Comparison of ENCODE assay signal across 24 cellular contexts in genomic region chr5:102933300-102933699, GRCh38.
DNase-seq lines count a peak whose midpoint lies in the region; ATAC-seq, FAIRE-seq and TF ChIP-seq lines count a peak whose summit lies in the region.
"Had no signal": no experiment of that assay in that cellular context is flagged by ENCODE, and none has a peak within 500 bp of the region (broad histone marks: within the 10 kb centered on the region; RNA-seq: fewer than 3 reads in every experiment).

No MANE protein-coding gene starts in this region.

- no peak overlapping the region for H3K9ac ChIP-seq in astrocyte (ENCODE audit: low read length)
- H3K9ac ChIP-seq: BLaER1 treated with 17β-estradiol and CSF1 and Interleukin-3, amounts not matched to agents 10 nM and 100 nM had no signal

- no peak overlapping the region for H2AFZ ChIP-seq in astrocyte (ENCODE audit: low read depth, low read length)
- H2AFZ ChIP-seq: GM23338 had no signal

- no peaks in the 10 kb centered on the region for H4K20me1 ChIP-seq in astrocyte (ENCODE audit: insufficient read depth, low read length)
- H4K20me1 ChIP-seq: BLaER1 treated with 17β-estradiol and CSF1 and Interleukin-3, amounts not matched to agents 10 nM and 100 nM had no signal

- FAIRE-seq in astrocyte (lab: Jason Lieb, UNC): no peak
- no peak for FAIRE-seq in small intestine (lab: Jason Lieb, UNC)
- FAIRE-seq: A549, GM12891, GM18507 had no signal

- no peak overlapping the region for H3K4me3 ChIP-seq in left ventricle myocardium inferior
- H3K4me3 ChIP-seq in astrocyte (ENCODE audit: insufficient read depth, low read depth, low read length): no peak overlapping the region
- no peak overlapping the region for H3K4me3 ChIP-seq in small intestine (ENCODE audit: low read depth in 1 of 2, low read length in 2 of 2)
- H3K4me3 ChIP-seq: A549; BLaER1 treated with 17β-estradiol and CSF1 and Interleukin-3, amounts not matched to agents 10 nM and 100 nM; GM23338 had no signal

- 30 to 73% (median 40%) methylated on average over 1 of the region's 1 CpG for WGBS in small intestine, 3 donors

- no peak overlapping the region for H3K4me2 ChIP-seq in astrocyte (ENCODE audit: low read length)
- H3K4me2 ChIP-seq: A549; BLaER1 treated with 17β-estradiol and CSF1 and Interleukin-3, amounts not matched to agents 10 nM and 100 nM; GM23338 had no signal

- H3K4me3 Mint-ChIP-seq in astrocyte (ENCODE audit: unreplicated experiment) (no peak overlapping the region), nephron progenitor cell (no peak overlapping the region)
- H3K4me3 Mint-ChIP-seq: CD14-positive monocyte; CD4-positive, alpha-beta T cell; CD8-positive, alpha-beta memory T cell; GM23338; H9 had no signal

- peak overlapping the region; percentile 19 for H3K27ac Mint-ChIP-seq in astrocyte (ENCODE audit: unreplicated experiment)
- peak overlapping the region; percentile 8 for H3K27ac Mint-ChIP-seq in nephron progenitor cell
- H3K27ac Mint-ChIP-seq: CD14-positive monocyte; CD4-positive, alpha-beta T cell; GM23338 had no signal

- no peaks in the 10 kb centered on the region for H3K79me2 ChIP-seq in astrocyte (ENCODE audit: insufficient read depth, low read length)

- H3K36me3 Mint-ChIP-seq in astrocyte (ENCODE audit: low read depth, unreplicated experiment) (peaks cover 7% of the 10 kb centered on the region), nephron progenitor cell (ENCODE audit: low read depth) (peaks cover 10% of the 10 kb centered on the region)

- peaks cover 4% of the 10 kb centered on the region for H3K4me1 Mint-ChIP-seq in astrocyte (ENCODE audit: low read depth, unreplicated experiment)
- peaks cover 13% of the 10 kb centered on the region for H3K4me1 Mint-ChIP-seq in nephron progenitor cell
- H3K4me1 Mint-ChIP-seq: CD14-positive monocyte had no signal

- H3K4me1 ChIP-seq in left ventricle myocardium inferior: peaks cover 42% of the 10 kb centered on the region
- no peaks in the 10 kb centered on the region for H3K4me1 ChIP-seq in astrocyte (ENCODE audit: insufficient read depth, low read length)
- H3K4me1 ChIP-seq in small intestine (ENCODE audit: control insufficient read depth in 2 of 2, insufficient read depth in 1 of 2, low read depth in 1 of 2, low read length in 1 of 2): no peaks in the 10 kb centered on the region
- H3K4me1 ChIP-seq: A549; BE2C; BLaER1 treated with 17β-estradiol and CSF1 and Interleukin-3, amounts not matched to agents 10 nM and 100 nM had no signal

- H3K27ac ChIP-seq in left ventricle myocardium inferior (replicated peaks) (peak overlapping the region; percentile 28), astrocyte (ENCODE audit: low read depth, low read length) (no peak overlapping the region), small intestine (ENCODE audit: low read depth in 1 of 2, low read length in 1 of 2) (no peak overlapping the region)
- H3K27ac ChIP-seq: A549; BLaER1 treated with 17β-estradiol and CSF1 and Interleukin-3, amounts not matched to agents 10 nM and 100 nM had no signal

- DNase-seq in left ventricle myocardium inferior (no peak), Right ventricle myocardium superior (no peak), astrocyte (ENCODE audit: low read depth) (no peak), nephron progenitor cell (no peak), small intestine (peak; percentile 26), amniotic stem cell (lab: John Stamatoyannopoulos, UW) (no peak)
- no peak for DNase-seq in stimulated activated naive CD4-positive, alpha-beta T cell treated with Interleukin-2 at 50 U/mL for 16 hours (lab: John Stamatoyannopoulos, UW)
- no peak for DNase-seq in activated effector memory CD4-positive, alpha-beta T cell treated with anti-CD3 and anti-CD28 coated beads, Interleukin-2, amount 50 U/mL, for 16 hours
- DNase-seq: 8988T; ACHN; AML-193; BE2C; CD4-positive, alpha-beta T cell; CD8-positive, alpha-beta memory T cell; DMS53; GF-D8; H9 had no signal

- ATAC-seq in Right ventricle myocardium superior (ENCODE audit: poor library complexity): no peak
- ATAC-seq: A549, GM23338, HCT116 had no signal

- H3K27me3 Mint-ChIP-seq in astrocyte (ENCODE audit: low read depth, unreplicated experiment) (no peaks in the 10 kb centered on the region), nephron progenitor cell (ENCODE audit: low read depth, poor library complexity) (no peaks in the 10 kb centered on the region)
- H3K27me3 Mint-ChIP-seq: CD4-positive, alpha-beta T cell; CD8-positive, alpha-beta memory T cell had no signal

- TF ChIP-seq CTCF in left ventricle myocardium inferior (IDR thresholded peaks at IDR 0.05; ENCODE audit: borderline replicate concordance) (no peak), astrocyte (IDR thresholded peaks at IDR 0.05; ENCODE audit: insufficient read depth, low read depth, low read length) (no peak), nephron progenitor cell (IDR thresholded peaks at IDR 0.05) (no peak)

- intact Hi-C loops in left ventricle myocardium inferior (cut with micrococcal nuclease) (no loop called here), Right ventricle myocardium superior (cut with DNase I) (no loop called here)

- H3K9me3 Mint-ChIP-seq in astrocyte (ENCODE audit: unreplicated experiment): no peaks in the 10 kb centered on the region
- H3K9me3 Mint-ChIP-seq in nephron progenitor cell: no peaks in the 10 kb centered on the region
- H3K9me3 Mint-ChIP-seq: CD14-positive monocyte; CD4-positive, alpha-beta T cell; CD8-positive, alpha-beta memory T cell; GM23338; H9 had no signal

- no peaks in the 10 kb centered on the region for H3K9me3 ChIP-seq in left ventricle myocardium inferior (replicated peaks)
- no peaks in the 10 kb centered on the region for H3K9me3 ChIP-seq in astrocyte (ENCODE audit: insufficient read depth, low read depth, low read length)
- H3K9me3 ChIP-seq in small intestine (ENCODE audit: control insufficient read depth, low read depth): no peaks in the 10 kb centered on the region
- H3K9me3 ChIP-seq: A549; BE2C; BLaER1 treated with 17β-estradiol and CSF1 and Interleukin-3, amounts not matched to agents 10 nM and 100 nM had no signal

- H3K36me3 ChIP-seq in left ventricle myocardium inferior: peaks cover 16% of the 10 kb centered on the region
- H3K36me3 ChIP-seq in astrocyte (ENCODE audit: insufficient read depth, low read length): no peaks in the 10 kb centered on the region
- peaks cover 0 to 2% of the 10 kb centered on the region in 2 donors for H3K36me3 ChIP-seq in small intestine (ENCODE audit: control insufficient read depth in 2 of 2, insufficient read depth in 2 of 2, low read length in 2 of 2)
- H3K36me3 ChIP-seq: BE2C had no signal

- no peaks in the 10 kb centered on the region for H3K27me3 ChIP-seq in left ventricle myocardium inferior (ENCODE audit: low read depth)
- no peaks in the 10 kb centered on the region for H3K27me3 ChIP-seq in astrocyte (ENCODE audit: insufficient read depth, low read length)
- no peaks in the 10 kb centered on the region for H3K27me3 ChIP-seq in small intestine (ENCODE audit: control insufficient read depth in 2 of 2, insufficient read depth in 2 of 2, low read length in 2 of 2)
- H3K27me3 ChIP-seq: BE2C; BLaER1 treated with 17β-estradiol and CSF1 and Interleukin-3, amounts not matched to agents 10 nM and 100 nM had no signal
